ENCODE assay signal across 1 cellular context in genomic region chr20:20369353-20370086, GRCh38.
A peak's percentile ranks its signal among the peaks of the same experiment; 100 is the strongest.
TF ChIP-seq lines count a peak whose summit lies in the region.

No MANE protein-coding gene starts in this region.

TF ChIP-seq in H1, 55 proteins besides CTCF, POLR2A, EP300 and RAD21 (continued from another document):
- TF ChIP-seq POU5F1 (IDR thresholded peaks at IDR 0.05; ENCODE audit: low read depth, low read length) (no peak), EZH2 (IDR thresholded peaks at IDR 0.05; ENCODE audit: low read depth, low read length, severe bottlenecking) (peak; percentile 83), BRCA1 (IDR thresholded peaks at IDR 0.05; ENCODE audit: low read depth, low read length) (no peak), BCL11A (IDR thresholded peaks at IDR 0.05; ENCODE audit: low read depth in 2 of 2, low read length in 2 of 2) (no peak), KDM4A (IDR thresholded peaks at IDR 0.05; ENCODE audit: low read depth, low read length, severe bottlenecking) (peak; percentile 62), CHD2 (IDR thresholded peaks at IDR 0.05; ENCODE audit: low read length) (no peak), RNF2 (IDR thresholded peaks at IDR 0.05; ENCODE audit: borderline replicate concordance, low read depth, low read length, missing control alignments, poor library complexity, severe bottlenecking) (peak; percentile 11), FOSL1 (IDR thresholded peaks at IDR 0.05; ENCODE audit: insufficient read depth, low read depth, low read length) (no peak), CEBPB (IDR thresholded peaks at IDR 0.05; ENCODE audit: low read depth, low read length) (no peak), ZNF274 (IDR thresholded peaks at IDR 0.05; ENCODE audit: borderline replicate concordance, extremely low read depth, low read length) (no peak), KDM5A (IDR thresholded peaks at IDR 0.05; ENCODE audit: low read length) (no peak), SP1 (IDR thresholded peaks at IDR 0.05; ENCODE audit: low read depth, low read length) (no peak), RFX5 (IDR thresholded peaks at IDR 0.05; ENCODE audit: borderline replicate concordance, low read depth, low read length) (no peak), CHD7 (IDR thresholded peaks at IDR 0.05; ENCODE audit: insufficient replicate concordance, low read length) (peak; percentile 45), HDAC6 (IDR thresholded peaks at IDR 0.05; ENCODE audit: low read depth, low read length) (no peak), CBX8 (IDR thresholded peaks at IDR 0.05; ENCODE audit: borderline replicate concordance, low read depth, low read length) (no peak), RBBP5 (IDR thresholded peaks at IDR 0.05; ENCODE audit: borderline replicate concordance, low read depth, low read length) (peak; percentile 78), SIX5 (IDR thresholded peaks at IDR 0.05; ENCODE audit: low read depth, low read length) (no peak), SAP30 (IDR thresholded peaks at IDR 0.05; ENCODE audit: insufficient read depth, insufficient replicate concordance, low read length) (no peak), TAF7 (optimal IDR thresholded peaks at IDR 0.05; ENCODE audit: borderline replicate concordance, low read depth, low read length) (no peak), CTBP2 (IDR thresholded peaks at IDR 0.05; ENCODE audit: borderline replicate concordance, insufficient read depth, insufficient read length, low read length) (no peak), NRF1 (IDR thresholded peaks at IDR 0.05; ENCODE audit: low read depth, low read length) (no peak), JUN (IDR thresholded peaks at IDR 0.05; ENCODE audit: low read depth, low read length) (no peak), CBX5 (IDR thresholded peaks at IDR 0.05; ENCODE audit: low read depth, low read length) (no peak), MAFK (IDR thresholded peaks at IDR 0.05; ENCODE audit: low read depth, low read length) (no peak), RXRA (IDR thresholded peaks at IDR 0.05; ENCODE audit: insufficient read depth, low read depth, low read length) (no peak), ASH2L (IDR thresholded peaks at IDR 0.05; ENCODE audit: low read length) (peak; percentile 79), SRF (IDR thresholded peaks at IDR 0.05; ENCODE audit: low read depth, low read length) (no peak), SUZ12 (IDR thresholded peaks at IDR 0.05; ENCODE audit: low read length) (peak; percentile 80; the same call in 1 of the 2 replicates), SIRT6 (IDR thresholded peaks at IDR 0.05; ENCODE audit: low read length) (no peak), TEAD4 (IDR thresholded peaks at IDR 0.05; ENCODE audit: low read depth, low read length) (no peak), EGR1 (IDR thresholded peaks at IDR 0.05; ENCODE audit: borderline replicate concordance, low read depth, low read length) (no peak), ATF2 (IDR thresholded peaks at IDR 0.05; ENCODE audit: low read length) (no peak), HDAC2 (IDR thresholded peaks at IDR 0.05; ENCODE audit: borderline replicate concordance in 1 of 2, low read depth in 2 of 2, low read length in 2 of 2) (no peak; a peak in 1 of 4 replicates), JUND (IDR thresholded peaks at IDR 0.05; ENCODE audit: low read length) (no peak), GTF2F1 (IDR thresholded peaks at IDR 0.05; ENCODE audit: borderline replicate concordance, low read depth, low read length) (no peak), TCF12 (IDR thresholded peaks at IDR 0.05; ENCODE audit: low read depth, low read length) (no peak), GABPA (IDR thresholded peaks at IDR 0.05; ENCODE audit: borderline replicate concordance, insufficient read depth, low read length) (no peak)
